10 cellular contexts compared by ENCODE assay signal in genomic region chr12:29725587-29726320, GRCh38. TPM values are rescaled to one million over a fixed set of nuclear protein-coding genes. Genes with fewer than 3 reads are reported as not detected.
DNase-seq lines count a peak whose midpoint lies in the region; ATAC-seq, FAIRE-seq and TF ChIP-seq lines count a peak whose summit lies in the region.
"Had no signal": no experiment of that assay in that cellular context is flagged by ENCODE, and none has a peak within 500 bp of the region (broad histone marks: within the 10 kb centered on the region; RNA-seq: fewer than 3 reads in every experiment).

No MANE protein-coding gene starts in this region.

- H3K9me3 Mint-ChIP-seq in astrocyte (ENCODE audit: unreplicated experiment) (no peaks in the 10 kb centered on the region), progenitor cell of endocrine pancreas (ENCODE audit: low read depth) (no peaks in the 10 kb centered on the region)

- H4K20me1 ChIP-seq in astrocyte (ENCODE audit: insufficient read depth, low read length) = no peaks in the 10 kb centered on the region
- H4K20me1 ChIP-seq in hepatocyte (ENCODE audit: insufficient read depth, poor library complexity, severe bottlenecking) = no peaks in the 10 kb centered on the region

- H3K4me1 Mint-ChIP-seq in astrocyte (ENCODE audit: low read depth, unreplicated experiment) (peaks cover 8% of the 10 kb centered on the region), progenitor cell of endocrine pancreas (ENCODE audit: low read depth) (no peaks in the 10 kb centered on the region)

- no peak overlapping the region for H3K27ac ChIP-seq in astrocyte (ENCODE audit: low read depth, low read length)
- H3K27ac ChIP-seq in hepatocyte = peak overlapping the region; percentile 10
- H3K27ac ChIP-seq in subcutaneous abdominal adipose tissue (ENCODE audit: low read depth, low read length) = peak overlapping the region; percentile 49

- DNase-seq in astrocyte (ENCODE audit: low read depth) = peak; percentile 64
- DNase-seq in hepatocyte (ENCODE audit: low spot score) = peak; percentile 12
- no peak for DNase-seq in stimulated activated CD4-positive, alpha-beta T cell treated with anti-CD3 and anti-CD28 coated beads, Interleukin-2, amount 100 ng/mL, for 48 hours
- no peak for DNase-seq in progenitor cell of endocrine pancreas (ENCODE audit: low spot score, unreplicated experiment)
- DNase-seq in T1000 (lab: John Stamatoyannopoulos, UW) = no peak

- H3K79me2 ChIP-seq in astrocyte (ENCODE audit: insufficient read depth, low read length) (no peaks in the 10 kb centered on the region), hepatocyte (no peaks in the 10 kb centered on the region)

- H2AFZ ChIP-seq in astrocyte (ENCODE audit: low read depth, low read length) = peak overlapping the region; percentile 29
- H2AFZ ChIP-seq in hepatocyte = no peak overlapping the region

- H3K4me2 ChIP-seq in astrocyte (ENCODE audit: low read length) = peak overlapping the region; percentile 58
- no peak overlapping the region for H3K4me2 ChIP-seq in hepatocyte

- H3K9me3 ChIP-seq in astrocyte (ENCODE audit: insufficient read depth, low read depth, low read length) (no peaks in the 10 kb centered on the region), hepatocyte (ENCODE audit: low read depth) (no peaks in the 10 kb centered on the region), subcutaneous abdominal adipose tissue (ENCODE audit: control insufficient read depth in 5 of 5, low read length in 5 of 5) (no peaks in the 10 kb centered on the region)

- TF ChIP-seq CTCF in astrocyte (IDR thresholded peaks at IDR 0.05; ENCODE audit: insufficient read depth, low read depth, low read length) = no peak
- no peak for TF ChIP-seq CTCF in hepatocyte (IDR thresholded peaks at IDR 0.05; ENCODE audit: poor library complexity)
- TF ChIP-seq CTCF in progenitor cell of endocrine pancreas (IDR thresholded peaks at IDR 0.05; ENCODE audit: unreplicated experiment) = no peak

- ATAC-seq in HG03060 (IDR thresholded peaks at IDR 0.05; ENCODE audit: low read depth, unreplicated experiment) (peak; percentile 65), GM18517 (IDR thresholded peaks at IDR 0.05; ENCODE audit: unreplicated experiment) (no peak)
- ATAC-seq: left lobe of liver had no signal

- H3K27me3 Mint-ChIP-seq in astrocyte (ENCODE audit: low read depth, unreplicated experiment) = no peaks in the 10 kb centered on the region
- H3K27me3 Mint-ChIP-seq in progenitor cell of endocrine pancreas = no peaks in the 10 kb centered on the region

- no peak for FAIRE-seq in astrocyte (lab: Jason Lieb, UNC)

- no peaks in the 10 kb centered on the region for H3K36me3 Mint-ChIP-seq in astrocyte (ENCODE audit: low read depth, unreplicated experiment)
- H3K36me3 Mint-ChIP-seq in progenitor cell of endocrine pancreas (ENCODE audit: insufficient read depth) = peaks cover 4% of the 10 kb centered on the region
- H3K36me3 Mint-ChIP-seq: activated naive CD8-positive, alpha-beta T cell had no signal

- no peak overlapping the region for H3K27ac Mint-ChIP-seq in astrocyte (ENCODE audit: unreplicated experiment)
- H3K27ac Mint-ChIP-seq in progenitor cell of endocrine pancreas = no peak overlapping the region
- H3K27ac Mint-ChIP-seq: activated naive CD8-positive, alpha-beta T cell had no signal

- no peak overlapping the region for H3K4me3 Mint-ChIP-seq in astrocyte (ENCODE audit: unreplicated experiment)
- H3K4me3 Mint-ChIP-seq in progenitor cell of endocrine pancreas (ENCODE audit: low read depth) = no peak overlapping the region
- H3K4me3 Mint-ChIP-seq: activated naive CD8-positive, alpha-beta T cell had no signal

- H3K4me1 ChIP-seq in astrocyte (ENCODE audit: insufficient read depth, low read length) = peaks cover 5% of the 10 kb centered on the region
- peaks cover 5% of the 10 kb centered on the region for H3K4me1 ChIP-seq in hepatocyte (ENCODE audit: insufficient read depth)
- H3K4me1 ChIP-seq in subcutaneous abdominal adipose tissue (ENCODE audit: control insufficient read depth in 5 of 5, insufficient read depth in 5 of 5, low read length in 5 of 5) = peaks cover 4 to 36% (median 19%) of the 10 kb centered on the region in 5 donors

- H3K36me3 ChIP-seq in astrocyte (ENCODE audit: insufficient read depth, low read length) (no peaks in the 10 kb centered on the region), hepatocyte (replicated peaks; ENCODE audit: insufficient read depth, low read depth) (no peaks in the 10 kb centered on the region), subcutaneous abdominal adipose tissue (ENCODE audit: control insufficient read depth in 5 of 5, insufficient read depth in 5 of 5, low read length in 5 of 5) (no peaks in the 10 kb centered on the region)

- H3K4me3 ChIP-seq in astrocyte (ENCODE audit: insufficient read depth, low read depth, low read length) = no peak overlapping the region
- no peak overlapping the region for H3K4me3 ChIP-seq in hepatocyte
- H3K4me3 ChIP-seq in subcutaneous abdominal adipose tissue (ENCODE audit: low read depth in 1 of 5, low read length in 5 of 5) = no peak overlapping the region

- no peaks in the 10 kb centered on the region for H3K27me3 ChIP-seq in astrocyte (ENCODE audit: insufficient read depth, low read length)
- no peaks in the 10 kb centered on the region for H3K27me3 ChIP-seq in hepatocyte
- H3K27me3 ChIP-seq in subcutaneous abdominal adipose tissue (ENCODE audit: control insufficient read depth in 5 of 5, insufficient read depth in 4 of 5, low read length in 5 of 5) = no peaks in the 10 kb centered on the region

- H3K9me2 ChIP-seq in hepatocyte (replicated peaks; ENCODE audit: insufficient read depth) = no peaks in the 10 kb centered on the region

- H3K9ac ChIP-seq in astrocyte (ENCODE audit: low read length) = no peak overlapping the region
- no peak overlapping the region for H3K9ac ChIP-seq in subcutaneous abdominal adipose tissue (ENCODE audit: low read length in 5 of 5)

- 46% methylated on average over 6 of the region's 6 CpGs for WGBS in hepatocyte (ENCODE audit: low lambda C conversion rate, missing lambda C conversion rate)

RNA-seq across cellular contexts. Expression of gene TMTC1, which starts 58.0 kb away (rescaled TPM):
- total RNA-seq in astrocyte = 4.7 and 5.0 TPM in 2 replicates
- 13.1 and 14.0 TPM in 2 replicates for total RNA-seq in hepatocyte
- polyA plus RNA-seq in hepatocyte = 2.8 and 6.8 TPM in 2 replicates
- total RNA-seq in progenitor cell of endocrine pancreas = 18.1 and 19.2 TPM in 2 replicates

Comparison
In these comparisons a context has a peak if more than half of its experiments do, and no peak if none do; other contexts are left out.
1. DNase-seq: peak in astrocyte (single experiment) and hepatocyte (single experiment); none in stimulated activated CD4-positive, alpha-beta T cell treated with anti-CD3 and anti-CD28 coated beads, Interleukin-2, amount 100 ng/mL, for 48 hours (0 of 2), progenitor cell of endocrine pancreas (single experiment) and T1000 (single experiment).